Comparison of ENCODE assay signal across 1 cellular context in genomic region chr12:108950991-108951739, GRCh38.
TF ChIP-seq lines count a peak whose summit lies in the region.

No MANE protein-coding gene starts in this region.

TF ChIP-seq in GM12878, 131 proteins besides CTCF, POLR2A, EP300 and RAD21 (continued from another document):
- TF ChIP-seq RUNX3 (IDR thresholded peaks at IDR 0.05; ENCODE audit: low read length) = peak; percentile 77
- no peak for TF ChIP-seq EZH2 (IDR thresholded peaks at IDR 0.05; ENCODE audit: borderline replicate concordance, control insufficient read depth, low read depth, low read length)
- no peak for TF ChIP-seq ZSCAN29 (IDR thresholded peaks at IDR 0.05)
- TF ChIP-seq ZNF622 (IDR thresholded peaks at IDR 0.05) = no peak
- TF ChIP-seq ZZZ3 (IDR thresholded peaks at IDR 0.05; ENCODE audit: control insufficient read depth, insufficient read length, low read depth) = no peak
- no peak for TF ChIP-seq TARDBP (IDR thresholded peaks at IDR 0.05; ENCODE audit: borderline replicate concordance)
- no peak for TF ChIP-seq CHD1 (IDR thresholded peaks at IDR 0.05; ENCODE audit: low read depth, low read length)
- TF ChIP-seq TAF1 (IDR thresholded peaks at IDR 0.05; ENCODE audit: borderline replicate concordance, low read depth, low read length) = no peak
- TF ChIP-seq ZNF24 (IDR thresholded peaks at IDR 0.05) = no peak
- peak; percentile 30; the same call in 1 of the 2 replicates for TF ChIP-seq IKZF1 (conservative IDR thresholded peaks at IDR 0.05)
- TF ChIP-seq MEF2B (IDR thresholded peaks at IDR 0.05; ENCODE audit: partially characterized antibody, poor library complexity, severe bottlenecking) = no peak
- TF ChIP-seq IRF5 (IDR thresholded peaks at IDR 0.05; ENCODE audit: borderline replicate concordance) = no peak
- no peak for TF ChIP-seq RCOR1 (conservative IDR thresholded peaks at IDR 0.05; ENCODE audit: low read depth, low read length)
- TF ChIP-seq ZBTB4 (CRISPR knock-in tag; IDR thresholded peaks at IDR 0.05) = no peak
- TF ChIP-seq DPF2 (IDR thresholded peaks at IDR 0.05) = no peak
- no peak for TF ChIP-seq ELK1 (IDR thresholded peaks at IDR 0.05; ENCODE audit: low read depth, low read length)
- TF ChIP-seq SUZ12 (IDR thresholded peaks at IDR 0.05; ENCODE audit: unreplicated experiment) = no peak
- no peak for TF ChIP-seq POU2F2 (IDR thresholded peaks at IDR 0.05; ENCODE audit: borderline replicate concordance, low read depth, low read length)
- TF ChIP-seq SIN3A (IDR thresholded peaks at IDR 0.05; ENCODE audit: low read depth, low read length) = no peak
- TF ChIP-seq HSF1 (IDR thresholded peaks at IDR 0.05; ENCODE audit: low read depth, low read length) = no peak
- no peak for TF ChIP-seq MXI1 (IDR thresholded peaks at IDR 0.05; ENCODE audit: low read depth, low read length)
- peak in 1 of 2 experiments; percentile 27; a peak in 1 of 4 replicates for TF ChIP-seq IKZF2 (IDR thresholded peaks at IDR 0.05)
- TF ChIP-seq SMAD5 (IDR thresholded peaks at IDR 0.05; ENCODE audit: low read depth) = no peak
- no peak for TF ChIP-seq SUPT20H (IDR thresholded peaks at IDR 0.05; ENCODE audit: borderline replicate concordance, control insufficient read depth, low read depth, low read length)
- TF ChIP-seq ZBED1 (IDR thresholded peaks at IDR 0.05; ENCODE audit: borderline replicate concordance) = no peak
- TF ChIP-seq TBL1XR1 (IDR thresholded peaks at IDR 0.05; ENCODE audit: low read depth, low read length) = no peak
- no peak for TF ChIP-seq E4F1 (IDR thresholded peaks at IDR 0.05; ENCODE audit: borderline replicate concordance, partially characterized antibody)
- TF ChIP-seq ATF7 (IDR thresholded peaks at IDR 0.05; ENCODE audit: low read depth) = no peak
- no peak for TF ChIP-seq ASH2L (IDR thresholded peaks at IDR 0.05; ENCODE audit: borderline replicate concordance, low read depth)
- no peak for TF ChIP-seq USF1 (IDR thresholded peaks at IDR 0.05; ENCODE audit: borderline replicate concordance, extremely low read length, insufficient read depth, low read depth, low read length)
- TF ChIP-seq POLR2AphosphoS5 (IDR thresholded peaks at IDR 0.05; ENCODE audit: low read length) = no peak
- TF ChIP-seq BRCA1 (IDR thresholded peaks at IDR 0.05; ENCODE audit: low read depth, low read length) = no peak
- TF ChIP-seq KLF5 (IDR thresholded peaks at IDR 0.05; ENCODE audit: partially characterized antibody) = no peak
- no peak for TF ChIP-seq CREM (IDR thresholded peaks at IDR 0.05; ENCODE audit: low read depth)
- TF ChIP-seq BCLAF1 (IDR thresholded peaks at IDR 0.05) = no peak
- peak; percentile 77; the same call in 1 of the 2 replicates for TF ChIP-seq SMC3 (IDR thresholded peaks at IDR 0.05; ENCODE audit: borderline replicate concordance, low read length)
- no peak for TF ChIP-seq NR2C1 (IDR thresholded peaks at IDR 0.05)
- TF ChIP-seq ZNF274 (IDR thresholded peaks at IDR 0.05; ENCODE audit: insufficient read depth, insufficient read length) = no peak
